Comparison of ENCODE assay signal across 44 cellular contexts in genomic region chr11:62253999-62254542, GRCh38. TPM values are rescaled to one million over a fixed set of nuclear protein-coding genes. Genes with fewer than 3 reads are reported as not detected.
"Had no signal": no experiment of that assay in that cellular context is flagged by ENCODE, and none has a peak within 500 bp of the region (broad histone marks: within the 10 kb centered on the region; RNA-seq: fewer than 3 reads in every experiment).

No MANE protein-coding gene starts in this region.

- H3K27me3 ChIP-seq: adrenal gland, ascending aorta, body of pancreas, brain microvascular endothelial cell, breast epithelium, cardiac muscle cell had no signal

- H3K4me1 Mint-ChIP-seq: activated naive CD4-positive, alpha-beta T cell treated with anti-CD3 and anti-CD28 coated beads, Interleukin-2, amount 10 ng/mL, durations not matched to agents 7 days and 5 days; activated naive CD4-positive, alpha-beta T cell treated with anti-CD3 and anti-CD28 coated beads, Interleukin-2, amount 50 U/mL, for 24 hours; activated naive CD8-positive, alpha-beta T cell treated with anti-CD3 and anti-CD28 coated beads for 36 hours; activated naive CD8-positive, alpha-beta T cell treated with anti-CD3 and anti-CD28 coated beads, Interleukin-2, amount 10 ng/mL, durations not matched to agents 7 days and 5 days; activated naive CD8-positive, alpha-beta T cell treated with anti-CD3 and anti-CD28 coated beads, Interleukin-2, amount 50 U/mL, for 24 hours; activated T-helper 17 cell treated with anti-CD3 and anti-CD28 coated beads, Interleukin-2, amount 50 U/mL, for 72 hours; brain; central memory CD8-positive, alpha-beta T cell had no signal

- FAIRE-seq: astrocyte, bronchial epithelial cell had no signal

- H3K36me3 Mint-ChIP-seq: activated naive CD8-positive, alpha-beta T cell treated with anti-CD3 and anti-CD28 coated beads, Interleukin-2, amount 10 ng/mL, durations not matched to agents 7 days and 5 days; brain had no signal

- DNase-seq: activated effector memory CD4-positive, alpha-beta T cell treated with anti-CD3 and anti-CD28 coated beads, Interleukin-2, amount 50 U/mL, for 16 hours; activated effector memory CD4-positive, alpha-beta T cell treated with Interleukin-2 at 50 U/mL for 16 hours; activated gamma-delta T cell; activated gamma-delta T cell treated with Interleukin-2 at 50 U/mL for 16 hours; activated naive CD4-positive, alpha-beta T cell; activated naive CD4-positive, alpha-beta T cell treated with anti-CD3 and anti-CD28 coated beads for 36 hours; activated naive CD4-positive, alpha-beta T cell treated with anti-CD3 and anti-CD28 coated beads, Interleukin-2, amount 10 ng/mL, durations not matched to agents 7 days and 5 days; activated naive CD4-positive, alpha-beta T cell treated with anti-CD3 and anti-CD28 coated beads, Interleukin-2, amount 50 U/mL, for 16 hours; activated naive CD4-positive, alpha-beta T cell treated with Interleukin-2 at 50 U/mL for 16 hours; activated naive CD8-positive, alpha-beta T cell treated with anti-CD3 and anti-CD28 coated beads for 36 hours; activated naive CD8-positive, alpha-beta T cell treated with anti-CD3 and anti-CD28 coated beads, Interleukin-2, amount 10 ng/mL, durations not matched to agents 7 days and 5 days; activated naive CD8-positive, alpha-beta T cell treated with anti-CD3 and anti-CD28 coated beads, Interleukin-2, amount 50 U/mL, for 24 hours; activated T-cell treated with anti-CD3 and anti-CD28 coated beads, Interleukin-2, amount 50 U/mL, for 1 hour; activated T-cell treated with anti-CD3 and anti-CD28 coated beads, Interleukin-2, amount 50 U/mL, for 24 hours; activated T-cell treated with anti-CD3 and anti-CD28 coated beads, Interleukin-2, amount 50 U/mL, for 4 hours; activated T-cell treated with anti-CD3 and anti-CD28 coated beads, Interleukin-2, amount 50 U/mL, for 48 hours; activated T-cell treated with anti-CD3 and anti-CD28 coated beads, Interleukin-2, amount 50 U/mL, for 72 hours; adrenal gland; amniotic stem cell; amygdala; anterior cingulate cortex; aorta; body of pancreas; brain microvascular endothelial cell; caudate nucleus; central memory CD4-positive, alpha-beta T cell; cerebellar nuclear complex had no signal

- H3K27ac Mint-ChIP-seq: activated naive CD4-positive, alpha-beta T cell treated with anti-CD3 and anti-CD28 coated beads for 36 hours; activated naive CD4-positive, alpha-beta T cell treated with anti-CD3 and anti-CD28 coated beads, Interleukin-2, amount 10 ng/mL, durations not matched to agents 7 days and 5 days; activated naive CD4-positive, alpha-beta T cell treated with anti-CD3 and anti-CD28 coated beads, Interleukin-2, amount 50 U/mL, for 24 hours; activated naive CD4-positive, alpha-beta T cell treated with anti-CD3 and anti-CD28 coated beads, Interleukin-2, amount 50 U/mL, for 72 hours; activated naive CD8-positive, alpha-beta T cell; activated naive CD8-positive, alpha-beta T cell treated with anti-CD3 and anti-CD28 coated beads for 36 hours; activated naive CD8-positive, alpha-beta T cell treated with anti-CD3 and anti-CD28 coated beads, Interleukin-2, amount 10 ng/mL, durations not matched to agents 7 days and 5 days; activated naive CD8-positive, alpha-beta T cell treated with anti-CD3 and anti-CD28 coated beads, Interleukin-2, amount 50 U/mL, for 24 hours; activated T-cell treated with anti-CD3 and anti-CD28 coated beads, Interleukin-2, amount 50 U/mL, for 24 hours; activated T-cell treated with anti-CD3 and anti-CD28 coated beads, Interleukin-2, amount 50 U/mL, for 72 hours; activated T-helper 1 cell treated with anti-CD3 and anti-CD28 coated beads, Interleukin-12 subunit alpha, Interleukin-12 subunit beta, Interleukin-2, Interleukin-4 antibody, amounts not matched to agents 30 ng/mL and 10 ng/mL and 1 ng/mL, durations not matched to agents 14 hours and 24 hours and 36 hours; activated T-helper 17 cell treated with anti-CD3 and anti-CD28 coated beads, Interleukin-2, amount 50 U/mL, for 72 hours; activated T-helper 2 cell treated with anti-CD3 and anti-CD28 coated beads, Interferon-gamma antibody, Interleukin-2, Interleukin-4, amounts not matched to agents 10 μg/mL and 5 μg/mL and 100 μg/mL, durations not matched to agents 14 hours and 24 hours and 36 hours; brain had no signal

- H3K36me3 ChIP-seq: adrenal gland, ascending aorta, brain microvascular endothelial cell, breast epithelium, cardiac muscle cell had no signal

- ATAC-seq: activated naive CD4-positive, alpha-beta T cell treated with anti-CD3 and anti-CD28 coated beads, Interleukin-2, amount 50 U/mL, for 72 hours; activated naive CD8-positive, alpha-beta T cell treated with anti-CD3 and anti-CD28 coated beads, Interleukin-2, amount 50 U/mL, for 24 hours; activated T-cell treated with anti-CD3 and anti-CD28 coated beads, Interleukin-2, amount 50 U/mL, for 4 hours; activated T-cell treated with anti-CD3 and anti-CD28 coated beads, Interleukin-2, amount 50 U/mL, for 72 hours; activated T-helper 17 cell treated with anti-CD3 and anti-CD28 coated beads, Interleukin-2, amount 50 U/mL, for 72 hours; body of pancreas had no signal

- H3K4me1 ChIP-seq: adrenal gland, ascending aorta, body of pancreas, breast epithelium had no signal

- H3K27ac ChIP-seq: adrenal gland, ascending aorta, body of pancreas, brain microvascular endothelial cell, breast epithelium, cardiac muscle cell had no signal

- H3K4me3 ChIP-seq: adrenal gland, ascending aorta, body of pancreas, breast epithelium, cardiac muscle cell had no signal

- H3K4me3 Mint-ChIP-seq: activated naive CD4-positive, alpha-beta T cell treated with anti-CD3 and anti-CD28 coated beads for 36 hours; activated naive CD4-positive, alpha-beta T cell treated with anti-CD3 and anti-CD28 coated beads, Interleukin-2, amount 10 ng/mL, durations not matched to agents 7 days and 5 days; activated naive CD4-positive, alpha-beta T cell treated with anti-CD3 and anti-CD28 coated beads, Interleukin-2, amount 50 U/mL, for 24 hours; activated naive CD8-positive, alpha-beta T cell; activated naive CD8-positive, alpha-beta T cell treated with anti-CD3 and anti-CD28 coated beads for 36 hours; activated naive CD8-positive, alpha-beta T cell treated with anti-CD3 and anti-CD28 coated beads, Interleukin-2, amount 10 ng/mL, durations not matched to agents 7 days and 5 days; activated naive CD8-positive, alpha-beta T cell treated with anti-CD3 and anti-CD28 coated beads, Interleukin-2, amount 50 U/mL, for 24 hours; activated T-cell treated with anti-CD3 and anti-CD28 coated beads, Interleukin-2, amount 50 U/mL, for 24 hours; activated T-cell treated with anti-CD3 and anti-CD28 coated beads, Interleukin-2, amount 50 U/mL, for 4 hours; activated T-cell treated with anti-CD3 and anti-CD28 coated beads, Interleukin-2, amount 50 U/mL, for 72 hours; activated T-helper 1 cell treated with anti-CD3 and anti-CD28 coated beads, Interleukin-12 subunit alpha, Interleukin-12 subunit beta, Interleukin-2, Interleukin-4 antibody, amounts not matched to agents 30 ng/mL and 10 ng/mL and 1 ng/mL, durations not matched to agents 14 hours and 24 hours and 36 hours; activated T-helper 17 cell treated with anti-CD3 and anti-CD28 coated beads, Interleukin-2, amount 50 U/mL, for 72 hours; brain; central memory CD8-positive, alpha-beta T cell had no signal

RNA-seq across cellular contexts. Expression of gene SCGB1D2, which starts 12.0 kb away (rescaled TPM):
- total RNA-seq: activated naive CD4-positive, alpha-beta T cell treated with anti-CD3 and anti-CD28 coated beads for 36 hours; activated naive CD4-positive, alpha-beta T cell treated with anti-CD3 and anti-CD28 coated beads, Interleukin-2, amount 50 U/mL, for 72 hours; activated naive CD8-positive, alpha-beta T cell treated with anti-CD3 and anti-CD28 coated beads for 36 hours; activated naive CD8-positive, alpha-beta T cell treated with anti-CD3 and anti-CD28 coated beads, Interleukin-2, amount 10 ng/mL, durations not matched to agents 7 days and 5 days; activated T-cell treated with anti-CD3 and anti-CD28 coated beads, Interleukin-2, amount 50 U/mL, for 4 hours; activated T-cell treated with anti-CD3 and anti-CD28 coated beads, Interleukin-2, amount 50 U/mL, for 72 hours; activated T-helper 1 cell treated with anti-CD3 and anti-CD28 coated beads, Interleukin-12 subunit alpha, Interleukin-12 subunit beta, Interleukin-2, Interleukin-4 antibody, amounts not matched to agents 30 ng/mL and 10 ng/mL and 1 ng/mL, durations not matched to agents 14 hours and 24 hours and 36 hours; activated T-helper 17 cell treated with anti-CD3 and anti-CD28 coated beads, Interleukin-2, amount 50 U/mL, for 72 hours; activated T-helper 2 cell treated with anti-CD3 and anti-CD28 coated beads, Interferon-gamma antibody, Interleukin-2, Interleukin-4, amounts not matched to agents 10 μg/mL and 5 μg/mL and 100 μg/mL, durations not matched to agents 14 hours and 24 hours and 36 hours; aorta; ascending aorta; astrocyte; body of pancreas; bronchial epithelial cell; cardiac muscle cell; cardiac septum; cerebellum; chondrocyte had no signal
- polyA plus RNA-seq: aorta, cardiac muscle cell had no signal

RNA-seq across cellular contexts. Expression of gene SCGB2A2, which starts 15.9 kb away (rescaled TPM):
- total RNA-seq: activated naive CD4-positive, alpha-beta T cell treated with anti-CD3 and anti-CD28 coated beads for 36 hours; activated naive CD4-positive, alpha-beta T cell treated with anti-CD3 and anti-CD28 coated beads, Interleukin-2, amount 50 U/mL, for 72 hours; activated naive CD8-positive, alpha-beta T cell treated with anti-CD3 and anti-CD28 coated beads for 36 hours; activated naive CD8-positive, alpha-beta T cell treated with anti-CD3 and anti-CD28 coated beads, Interleukin-2, amount 10 ng/mL, durations not matched to agents 7 days and 5 days; activated T-cell treated with anti-CD3 and anti-CD28 coated beads, Interleukin-2, amount 50 U/mL, for 4 hours; activated T-cell treated with anti-CD3 and anti-CD28 coated beads, Interleukin-2, amount 50 U/mL, for 72 hours; activated T-helper 1 cell treated with anti-CD3 and anti-CD28 coated beads, Interleukin-12 subunit alpha, Interleukin-12 subunit beta, Interleukin-2, Interleukin-4 antibody, amounts not matched to agents 30 ng/mL and 10 ng/mL and 1 ng/mL, durations not matched to agents 14 hours and 24 hours and 36 hours; activated T-helper 17 cell treated with anti-CD3 and anti-CD28 coated beads, Interleukin-2, amount 50 U/mL, for 72 hours; activated T-helper 2 cell treated with anti-CD3 and anti-CD28 coated beads, Interferon-gamma antibody, Interleukin-2, Interleukin-4, amounts not matched to agents 10 μg/mL and 5 μg/mL and 100 μg/mL, durations not matched to agents 14 hours and 24 hours and 36 hours; adrenal gland; aorta; ascending aorta; astrocyte; body of pancreas; bronchial epithelial cell; cardiac muscle cell; cardiac septum; cerebellum; chondrocyte had no signal
- polyA plus RNA-seq: adrenal gland, cardiac muscle cell had no signal

RNA-seq across cellular contexts. Expression of gene SCGB1D4, which starts 44.8 kb away (rescaled TPM):
- total RNA-seq: activated naive CD4-positive, alpha-beta T cell treated with anti-CD3 and anti-CD28 coated beads for 36 hours; activated naive CD4-positive, alpha-beta T cell treated with anti-CD3 and anti-CD28 coated beads, Interleukin-2, amount 50 U/mL, for 72 hours; activated naive CD8-positive, alpha-beta T cell treated with anti-CD3 and anti-CD28 coated beads for 36 hours; activated naive CD8-positive, alpha-beta T cell treated with anti-CD3 and anti-CD28 coated beads, Interleukin-2, amount 10 ng/mL, durations not matched to agents 7 days and 5 days; activated T-cell treated with anti-CD3 and anti-CD28 coated beads, Interleukin-2, amount 50 U/mL, for 4 hours; activated T-cell treated with anti-CD3 and anti-CD28 coated beads, Interleukin-2, amount 50 U/mL, for 72 hours; activated T-helper 1 cell treated with anti-CD3 and anti-CD28 coated beads, Interleukin-12 subunit alpha, Interleukin-12 subunit beta, Interleukin-2, Interleukin-4 antibody, amounts not matched to agents 30 ng/mL and 10 ng/mL and 1 ng/mL, durations not matched to agents 14 hours and 24 hours and 36 hours; activated T-helper 17 cell treated with anti-CD3 and anti-CD28 coated beads, Interleukin-2, amount 50 U/mL, for 72 hours; activated T-helper 2 cell treated with anti-CD3 and anti-CD28 coated beads, Interferon-gamma antibody, Interleukin-2, Interleukin-4, amounts not matched to agents 10 μg/mL and 5 μg/mL and 100 μg/mL, durations not matched to agents 14 hours and 24 hours and 36 hours; adrenal gland; aorta; ascending aorta; astrocyte; body of pancreas; breast epithelium; bronchial epithelial cell; cardiac muscle cell; cardiac septum; cerebellum; chondrocyte had no signal
- polyA plus RNA-seq: adipose tissue, adrenal gland, aorta, cardiac muscle cell had no signal

RNA-seq across cellular contexts. Expression of gene SCGB2A1, which starts 45.6 kb away (rescaled TPM):
- total RNA-seq: activated naive CD4-positive, alpha-beta T cell treated with anti-CD3 and anti-CD28 coated beads for 36 hours; activated naive CD4-positive, alpha-beta T cell treated with anti-CD3 and anti-CD28 coated beads, Interleukin-2, amount 50 U/mL, for 72 hours; activated naive CD8-positive, alpha-beta T cell treated with anti-CD3 and anti-CD28 coated beads for 36 hours; activated naive CD8-positive, alpha-beta T cell treated with anti-CD3 and anti-CD28 coated beads, Interleukin-2, amount 10 ng/mL, durations not matched to agents 7 days and 5 days; activated T-cell treated with anti-CD3 and anti-CD28 coated beads, Interleukin-2, amount 50 U/mL, for 4 hours; activated T-cell treated with anti-CD3 and anti-CD28 coated beads, Interleukin-2, amount 50 U/mL, for 72 hours; activated T-helper 1 cell treated with anti-CD3 and anti-CD28 coated beads, Interleukin-12 subunit alpha, Interleukin-12 subunit beta, Interleukin-2, Interleukin-4 antibody, amounts not matched to agents 30 ng/mL and 10 ng/mL and 1 ng/mL, durations not matched to agents 14 hours and 24 hours and 36 hours; activated T-helper 17 cell treated with anti-CD3 and anti-CD28 coated beads, Interleukin-2, amount 50 U/mL, for 72 hours; activated T-helper 2 cell treated with anti-CD3 and anti-CD28 coated beads, Interferon-gamma antibody, Interleukin-2, Interleukin-4, amounts not matched to agents 10 μg/mL and 5 μg/mL and 100 μg/mL, durations not matched to agents 14 hours and 24 hours and 36 hours; adrenal gland; aorta; ascending aorta; astrocyte; bronchial epithelial cell; cardiac muscle cell; cardiac septum; cerebellum; chondrocyte had no signal
- polyA plus RNA-seq: adrenal gland, aorta, cardiac muscle cell had no signal
